Comparison of ENCODE assay signal across 10 cellular contexts in genomic region chr11:95228081-95228859, GRCh38. TPM values are rescaled to one million over a fixed set of nuclear protein-coding genes. Genes with fewer than 3 reads are reported as not detected.
DNase-seq lines count a peak whose midpoint lies in the region; ATAC-seq and TF ChIP-seq lines count a peak whose summit lies in the region.
"Had no signal": no experiment of that assay in that cellular context is flagged by ENCODE, and none has a peak within 500 bp of the region (broad histone marks: within the 10 kb centered on the region; RNA-seq: fewer than 3 reads in every experiment).

No MANE protein-coding gene starts in this region.

- H3K36me3 ChIP-seq in heart left ventricle (no peaks in the 10 kb centered on the region), transverse colon (no peaks in the 10 kb centered on the region)

- H3K9me3 Mint-ChIP-seq in T-helper 2 cell treated with Interferon-gamma antibody and Interleukin-4, amounts not matched to agents 5 μg/mL and 100 μg/mL, for 36 hours = peaks cover 8% of the 10 kb centered on the region
- no peaks in the 10 kb centered on the region for H3K9me3 Mint-ChIP-seq in activated naive CD8-positive, alpha-beta T cell (ENCODE audit: low read depth)

- H3K27me3 ChIP-seq in heart left ventricle (no peaks in the 10 kb centered on the region), transverse colon (no peaks in the 10 kb centered on the region)

- H3K4me3 ChIP-seq in fibroblast of the aortic adventitia (ENCODE audit: low read depth, low read length) = peak overlapping the region; percentile 86
- H3K4me3 ChIP-seq in heart left ventricle = peak overlapping the region in 5 of 12 donors; percentile 78 to 91 (median 82)
- H3K4me3 ChIP-seq in transverse colon = peak overlapping the region in 1 of 4 donors; percentile 98

- H3K9me3 ChIP-seq in heart left ventricle (no peaks in the 10 kb centered on the region), transverse colon (no peaks in the 10 kb centered on the region)

- no peak for ATAC-seq in heart left ventricle
- ATAC-seq: HCT116 had no signal

- no peak for TF ChIP-seq EP300 in transverse colon (IDR thresholded peaks at IDR 0.05; ENCODE audit: low read depth)

- H3K27ac ChIP-seq in heart left ventricle (peak overlapping the region in 1 of 12 donors; percentile 2), transverse colon (no peak overlapping the region)

- intact Hi-C loops in heart left ventricle (cut with DNase I) = loop anchor here in 2 of 10 donors (10.0 kb wide), 2 partner anchors 53 to 537 kb away; no protein-coding TSS in a partner anchor
- intact Hi-C loops in transverse colon (cut with DNase I; ENCODE audit: low total_unique reads) = no loop called here

- peaks cover 35% of the 10 kb centered on the region for H3K4me1 Mint-ChIP-seq in T-helper 2 cell treated with Interferon-gamma antibody and Interleukin-4, amounts not matched to agents 5 μg/mL and 100 μg/mL, for 36 hours (ENCODE audit: low read depth)
- H3K4me1 Mint-ChIP-seq in activated naive CD8-positive, alpha-beta T cell (ENCODE audit: low read depth) = peaks cover 65% of the 10 kb centered on the region

- in situ Hi-C loops in transverse colon (cut with MboI; ENCODE audit: low pct_ligation_motif_present in 1 of 4, low pct_unique_long_range_greater_than_20kb in 1 of 4, low sequenced_read_pairs in 3 of 4) = no loop called here

- H3K4me1 ChIP-seq in heart left ventricle (peaks cover 0 to 47% (median 9%) of the 10 kb centered on the region in 12 donors), transverse colon (peaks cover 6 to 44% (median 9%) of the 10 kb centered on the region in 4 donors)

- no peak overlapping the region for H3K27ac Mint-ChIP-seq in T-helper 2 cell treated with Interferon-gamma antibody and Interleukin-4, amounts not matched to agents 5 μg/mL and 100 μg/mL, for 36 hours
- H3K27ac Mint-ChIP-seq in activated naive CD8-positive, alpha-beta T cell = peak overlapping the region; percentile 79

- no peak for TF ChIP-seq POLR2A in heart left ventricle (IDR thresholded peaks at IDR 0.05)
- no peak for TF ChIP-seq POLR2A in transverse colon (IDR thresholded peaks at IDR 0.05)

- H3K27me3 Mint-ChIP-seq in T-helper 2 cell treated with Interferon-gamma antibody and Interleukin-4, amounts not matched to agents 5 μg/mL and 100 μg/mL, for 36 hours (ENCODE audit: low read depth) = peaks cover 9% of the 10 kb centered on the region
- H3K27me3 Mint-ChIP-seq in activated naive CD8-positive, alpha-beta T cell = no peaks in the 10 kb centered on the region

- no peak for DNase-seq in T-helper 2 cell treated with Interferon-gamma antibody and Interleukin-4, amounts not matched to agents 5 μg/mL and 100 μg/mL, for 36 hours (ENCODE audit: low spot score)
- DNase-seq in T-helper 2 cell (no peak), fibroblast of the aortic adventitia (ENCODE audit: low read depth) (peak; percentile 43), stromal cell of bone marrow (ENCODE audit: low read depth) (peak; percentile 13), amygdala (lab: John Stamatoyannopoulos, UW) (no peak), heart left ventricle (no peak), transverse colon (no peak)
- DNase-seq: occipital lobe had no signal

- peak overlapping the region; percentile 94 for H3K4me3 Mint-ChIP-seq in T-helper 2 cell treated with Interferon-gamma antibody and Interleukin-4, amounts not matched to agents 5 μg/mL and 100 μg/mL, for 36 hours
- H3K4me3 Mint-ChIP-seq in activated naive CD8-positive, alpha-beta T cell = peak overlapping the region; percentile 74

- 73 to 83% (median 79%) methylated on average over 4 of the region's 4 CpGs for WGBS in heart left ventricle, 4 donors
- 70% methylated on average over 4 of the region's 4 CpGs for WGBS in transverse colon (ENCODE audit: low coverage in 1 of 2), 2 donors

- H3K36me3 Mint-ChIP-seq in T-helper 2 cell treated with Interferon-gamma antibody and Interleukin-4, amounts not matched to agents 5 μg/mL and 100 μg/mL, for 36 hours (ENCODE audit: low read depth) = peaks cover 18% of the 10 kb centered on the region
- peaks cover 11% of the 10 kb centered on the region for H3K36me3 Mint-ChIP-seq in activated naive CD8-positive, alpha-beta T cell

- TF ChIP-seq CTCF in fibroblast of the aortic adventitia (IDR thresholded peaks at IDR 0.05; ENCODE audit: insufficient read depth, low read length) (no peak), heart left ventricle (IDR thresholded peaks at IDR 0.05) (no peak), transverse colon (IDR thresholded peaks at IDR 0.05) (no peak)

RNA-seq across cellular contexts. Expression of gene SESN3, which starts 2.7 kb away (rescaled TPM):
- 48.8 and 74.2 TPM in 2 replicates for total RNA-seq in fibroblast of the aortic adventitia (ENCODE audit: low replicate concordance)
- 10 to 100 TPM in 4 of 9 donors, 1 to 10 TPM in 5; 3.1 to 26.5 (median 5.8) TPM for total RNA-seq in heart left ventricle
- polyA plus RNA-seq in heart left ventricle = 1 to 10 TPM; 1.0 to 1.2 TPM
- 10 to 100 TPM in 3 of 4 donors, 1 to 10 TPM in 1; 3.4 to 16.8 (median 11.0) TPM for total RNA-seq in transverse colon

Comparison
In these comparisons a context has a peak if more than half of its experiments do, and no peak if none do; other contexts are left out.
1. DNase-seq: peak in fibroblast of the aortic adventitia (single experiment) and stromal cell of bone marrow (single experiment); none in T-helper 2 cell treated with Interferon-gamma antibody and Interleukin-4, amounts not matched to agents 5 μg/mL and 100 μg/mL, for 36 hours (single experiment), T-helper 2 cell (0 of 5), amygdala (0 of 56), heart left ventricle (0 of 5) and transverse colon (single experiment).